Comparison of ENCODE assay signal across 10 cellular contexts in genomic region chr6:129498556-129498940, GRCh38.
DNase-seq lines count a peak whose midpoint lies in the region; ATAC-seq, FAIRE-seq and TF ChIP-seq lines count a peak whose summit lies in the region.
"Had no signal": no experiment of that assay in that cellular context is flagged by ENCODE, and none has a peak within 500 bp of the region (broad histone marks: within the 10 kb centered on the region; RNA-seq: fewer than 3 reads in every experiment).

No MANE protein-coding gene starts in this region.

- H4K5ac ChIP-seq in H1 (ENCODE audit: insufficient read length, low read depth, low read length), result no peak overlapping the region

- H4K91ac ChIP-seq in H1 (replicated peaks; ENCODE audit: insufficient read length, low read length), result no peak overlapping the region

- H3K9me3 ChIP-seq in H1 (ENCODE audit: insufficient read depth in 2 of 2, low read depth in 1 of 2, low read length in 1 of 2) (no peaks in the 10 kb centered on the region), parathyroid adenoma (ENCODE audit: control insufficient read depth, low read length) (no peaks in the 10 kb centered on the region)

- H2BK5ac ChIP-seq in H1 (ENCODE audit: low read depth, low read length), result no peak overlapping the region

- no peak overlapping the region for H3K56ac ChIP-seq in H1 (replicated peaks; ENCODE audit: insufficient read length, low read depth, low read length)

- H3K79me1 ChIP-seq in H1 (ENCODE audit: low read depth, low read length), result no peaks in the 10 kb centered on the region

- TF ChIP-seq EP300 in H1 (IDR thresholded peaks at IDR 0.05; ENCODE audit: borderline replicate concordance in 1 of 2, low read depth in 2 of 2, low read length in 2 of 2), result no peak

- H3K4me2 ChIP-seq in H1 (ENCODE audit: insufficient read depth in 1 of 2, low read depth in 2 of 2, low read length in 2 of 2) (no peak overlapping the region), parathyroid adenoma (ENCODE audit: low read length) (peak overlapping the region; percentile 53)

- TF ChIP-seq CTCF in H1 (IDR thresholded peaks at IDR 0.05; ENCODE audit: control extremely low read depth in 1 of 3, insufficient read depth in 1 of 3, low read depth in 1 of 3, low read length in 3 of 3) (no peak), parathyroid adenoma (IDR thresholded peaks at IDR 0.05) (no peak), GM13977 (IDR thresholded peaks at IDR 0.05; ENCODE audit: extremely low read depth, insufficient read depth, missing control alignments) (no peak)

- no peak overlapping the region for H3K23ac ChIP-seq in H1 (ENCODE audit: insufficient read length)

- no peak overlapping the region for H3K27ac ChIP-seq in H1 (ENCODE audit: low read depth, low read length)
- no peak overlapping the region for H3K27ac ChIP-seq in parathyroid adenoma

- H2AFZ ChIP-seq in H1 (ENCODE audit: low read length) (no peak overlapping the region), parathyroid adenoma (peak overlapping the region; percentile 31)

- no peak overlapping the region for H4K8ac ChIP-seq in H1 (ENCODE audit: extremely low read depth, insufficient read depth, low read length)

- no peaks in the 10 kb centered on the region for H3K23me2 ChIP-seq in H1 (ENCODE audit: low read depth, low read length)

- ATAC-seq in HG02870 (IDR thresholded peaks at IDR 0.05; ENCODE audit: unreplicated experiment), result no peak

- CTCF ChIA-PET in H1 (lab: Charles Lee; ENCODE audit: partially characterized antibody), result interaction anchor here (1.0 to 7.9 kb wide), 11 partner anchors 8 to 516 kb away, joined by 3 to 180 read pairs (median 10); no protein-coding TSS in a partner anchor

- no peak overlapping the region for H2BK120ac ChIP-seq in H1 (replicated peaks; ENCODE audit: low read depth, low read length)

- no peak overlapping the region for H3K18ac ChIP-seq in H1 (ENCODE audit: extremely low read depth, low read length)

- H3K4me3 ChIP-seq in H1 (ENCODE audit: extremely low read depth in 1 of 4, insufficient read depth in 2 of 4, low read depth in 3 of 4, low read length in 4 of 4) (no peak overlapping the region), parathyroid adenoma (ENCODE audit: low read depth, low read length) (no peak overlapping the region)

- no peaks in the 10 kb centered on the region for H3K27me3 ChIP-seq in H1 (replicated peaks in 1 of 4; ENCODE audit: control insufficient read depth in 3 of 4, extremely low read depth in 1 of 4, insufficient read depth in 3 of 4, low read length in 3 of 4)
- no peaks in the 10 kb centered on the region for H3K27me3 ChIP-seq in parathyroid adenoma (ENCODE audit: control insufficient read depth, insufficient read depth, low read length)
- H3K27me3 ChIP-seq: dorsolateral prefrontal cortex had no signal

- no peak overlapping the region for H3K4ac ChIP-seq in H1 (replicated peaks; ENCODE audit: insufficient read length, low read depth, low read length)

- WGBS in H1 (ENCODE audit: extremely low coverage in 1 of 2, insufficient coverage in 1 of 2, insufficient read length in 1 of 2, insufficient replicate concordance in 2 of 2, low coverage in 1 of 2, low lambda C conversion rate in 2 of 2, missing lambda C conversion rate in 1 of 2), 2 experiments, result 82% methylated on average over 2 of the region's 2 CpGs; no CpG with 5 or more reads in 1 of the 2 experiments

- H4K20me1 ChIP-seq in H1 (replicated peaks in 1 of 2; ENCODE audit: control insufficient read depth in 1 of 2, insufficient read depth in 2 of 2, low read length in 2 of 2), result no peaks in the 10 kb centered on the region

- no peak for TF ChIP-seq POLR2A in H1 (IDR thresholded peaks at IDR 0.05; ENCODE audit: control extremely low read depth in 1 of 2, low read depth in 2 of 2, low read length in 2 of 2)

- 0 out of 2 replicates have a peak overlapping the region, but pooled peaks have one; percentile 30 for H2BK12ac ChIP-seq in H1 (ENCODE audit: low read depth, low read length)

- DNase-seq in EH (ENCODE audit: low read depth), result peak; percentile 78
- DNase-seq in RPMI7951 (ENCODE audit: low read depth), result peak; percentile 42
- no peak for DNase-seq in H1 (ENCODE audit: low read depth in 1 of 2, low spot score in 2 of 2)
- DNase-seq in germinal center (ENCODE audit: low spot score), result no peak
- no peak for DNase-seq in NOMO-1 (lab: John Stamatoyannopoulos, UW; ENCODE audit: unreplicated experiment in 2 of 2)
- no peak for DNase-seq in GM13977 (ENCODE audit: low spot score)
- DNase-seq: DND-41, dorsolateral prefrontal cortex had no signal

- peaks cover 4 to 17% (median 11%) of the 10 kb centered on the region in 4 experiments; a peak in 5 of 7 replicates for H3K4me1 ChIP-seq in H1 (replicated peaks in 1 of 4; ENCODE audit: control insufficient read depth in 3 of 4, insufficient read depth in 4 of 4, low read length in 3 of 4)
- peaks cover 11% of the 10 kb centered on the region for H3K4me1 ChIP-seq in parathyroid adenoma

- H3K36me3 ChIP-seq in H1 (ENCODE audit: control insufficient read depth in 2 of 4, insufficient read depth in 4 of 4, low read length in 3 of 4) (no peaks in the 10 kb centered on the region), parathyroid adenoma (ENCODE audit: control insufficient read depth, insufficient read depth, low read length) (no peaks in the 10 kb centered on the region)

- H3K79me2 ChIP-seq in H1 (ENCODE audit: control insufficient read depth in 1 of 2, insufficient read depth in 2 of 2, low read length in 2 of 2) (no peaks in the 10 kb centered on the region), parathyroid adenoma (no peaks in the 10 kb centered on the region)

- no peak overlapping the region for H2AK5ac ChIP-seq in H1 (ENCODE audit: low read depth, low read length)

- H3K9ac ChIP-seq in H1 (replicated peaks in 1 of 4; ENCODE audit: extremely low read depth in 1 of 4, low read depth in 3 of 4, low read length in 3 of 4) (no peak overlapping the region), parathyroid adenoma (no peak overlapping the region)

- H2BK15ac ChIP-seq in H1 (ENCODE audit: low read length), result no peak overlapping the region

- in situ Hi-C loops in GM13977 (cut with MboI; ENCODE audit: low pct_unique_long_range_greater_than_20kb, low sequenced_read_pairs, unreplicated experiment), result no loop called here

- no peak for TF ChIP-seq RAD21 in H1 (IDR thresholded peaks at IDR 0.05 in 1 of 2, conservative IDR thresholded peaks at IDR 0.05 in 1 of 2; ENCODE audit: low read depth in 2 of 2, low read length in 2 of 2)

- no peak overlapping the region for H3K14ac ChIP-seq in H1 (ENCODE audit: insufficient read length)

- POLR2A ChIA-PET in H1 (lab: Charles Lee; ENCODE audit: partially characterized antibody), result no interaction called here

- no peak for FAIRE-seq in H1 (lab: Jason Lieb, UNC)

- H2BK20ac ChIP-seq in H1 (ENCODE audit: low read length), result no peak overlapping the region

TF ChIP-seq in H1, 55 proteins besides CTCF, POLR2A, EP300 and RAD21:
- no peak for TF ChIP-seq SP1 (IDR thresholded peaks at IDR 0.05; ENCODE audit: low read depth, low read length)
- TF ChIP-seq POLR2AphosphoS5 (IDR thresholded peaks at IDR 0.05; ENCODE audit: low read depth, low read length), result no peak
- TF ChIP-seq SUZ12 (IDR thresholded peaks at IDR 0.05; ENCODE audit: low read length), result no peak
- TF ChIP-seq TBP (IDR thresholded peaks at IDR 0.05; ENCODE audit: low read depth, low read length), result no peak
- no peak for TF ChIP-seq CREB1 (IDR thresholded peaks at IDR 0.05)
- no peak for TF ChIP-seq TAF1 (IDR thresholded peaks at IDR 0.05; ENCODE audit: low read depth, low read length)
- TF ChIP-seq ATF2 (IDR thresholded peaks at IDR 0.05; ENCODE audit: low read length), result no peak
- TF ChIP-seq USF2 (IDR thresholded peaks at IDR 0.05; ENCODE audit: low read length), result no peak
- no peak for TF ChIP-seq KDM1A (IDR thresholded peaks at IDR 0.05; ENCODE audit: borderline replicate concordance, low read length)

Comparison
In these comparisons a context has a peak if more than half of its experiments do, and no peak if none do; other contexts are left out.
1. DNase-seq: peak in EH (single experiment) and RPMI7951 (single experiment); none in H1 (0 of 2), germinal center (single experiment), NOMO-1 (0 of 2) and GM13977 (single experiment).